20 cellular contexts compared by ENCODE assay signal in genomic region chr22:48352086-48352911, GRCh38.
"Had no signal": no experiment of that assay in that cellular context is flagged by ENCODE, and none has a peak within 500 bp of the region (broad histone marks: within the 10 kb centered on the region; RNA-seq: fewer than 3 reads in every experiment).

No MANE protein-coding gene starts in this region.

- H3K27ac Mint-ChIP-seq: activated naive CD4-positive, alpha-beta T cell treated with anti-CD3 and anti-CD28 coated beads, Interleukin-2, amount 50 U/mL, for 72 hours; mesothelial cell of epicardium; naive thymus-derived CD8-positive, alpha-beta T cell; stimulated activated effector memory CD8-positive, alpha-beta T cell treated with anti-CD3 and anti-CD28 coated beads, Interleukin-12 subunit alpha, Interleukin-12 subunit beta, amount 100 ng/mL, for 72 hours; type B pancreatic cell; WTC11 had no signal

- H3K4me3 Mint-ChIP-seq: brain; mesothelial cell of epicardium; naive thymus-derived CD8-positive, alpha-beta T cell; stimulated activated effector memory CD8-positive, alpha-beta T cell treated with anti-CD3 and anti-CD28 coated beads, Interleukin-12 subunit alpha, Interleukin-12 subunit beta, amount 100 ng/mL, for 72 hours; type B pancreatic cell; WTC11 had no signal

- H3K4me1 ChIP-seq: foreskin keratinocyte, left lung, psoas muscle had no signal

- H3K9me3 ChIP-seq: left lung, ovary, psoas muscle had no signal

- H3K4me3 ChIP-seq: left lung, ovary, psoas muscle had no signal

- DNase-seq: activated T-cell treated with anti-CD3 and anti-CD28 coated beads, Interleukin-2, amount 50 U/mL, for 1 hour; caudate nucleus; dermis blood vessel endothelial cell; effector CD8-positive, alpha-beta T cell; erythroblast; foreskin keratinocyte; left lung; mammary epithelial cell; right cardiac atrium; stimulated activated CD4-positive, alpha-beta T cell treated with anti-CD3 and anti-CD28 coated beads, Interleukin-1b, Interleukin-23, amount 100 ng/mL, for 48 hours; T-helper 1 cell had no signal

- H3K27me3 ChIP-seq: foreskin keratinocyte, ovary had no signal

- H3K27ac ChIP-seq: foreskin keratinocyte, left lung, ovary, psoas muscle had no signal

- H3K9me3 Mint-ChIP-seq: activated naive CD4-positive, alpha-beta T cell treated with anti-CD3 and anti-CD28 coated beads, Interleukin-2, amount 50 U/mL, for 72 hours; mesothelial cell of epicardium; naive thymus-derived CD8-positive, alpha-beta T cell; stimulated activated effector memory CD8-positive, alpha-beta T cell treated with anti-CD3 and anti-CD28 coated beads, Interleukin-12 subunit alpha, Interleukin-12 subunit beta, amount 100 ng/mL, for 72 hours; type B pancreatic cell; WTC11 had no signal

- ATAC-seq: activated naive CD4-positive, alpha-beta T cell treated with anti-CD3 and anti-CD28 coated beads, Interleukin-2, amount 50 U/mL, for 72 hours; foreskin keratinocyte; left lung; naive thymus-derived CD8-positive, alpha-beta T cell; psoas muscle; right cardiac atrium; stimulated activated effector memory CD8-positive, alpha-beta T cell treated with anti-CD3 and anti-CD28 coated beads, Interleukin-12 subunit alpha, Interleukin-12 subunit beta, amount 100 ng/mL, for 72 hours; WTC11 had no signal

- H3K36me3 ChIP-seq: left lung, ovary had no signal

- H3K4me1 Mint-ChIP-seq: mesothelial cell of epicardium; naive thymus-derived CD8-positive, alpha-beta T cell; stimulated activated effector memory CD8-positive, alpha-beta T cell treated with anti-CD3 and anti-CD28 coated beads, Interleukin-12 subunit alpha, Interleukin-12 subunit beta, amount 100 ng/mL, for 72 hours had no signal
